Comparison of ENCODE assay signal across 11 cellular contexts in the genomic region with DNA sequence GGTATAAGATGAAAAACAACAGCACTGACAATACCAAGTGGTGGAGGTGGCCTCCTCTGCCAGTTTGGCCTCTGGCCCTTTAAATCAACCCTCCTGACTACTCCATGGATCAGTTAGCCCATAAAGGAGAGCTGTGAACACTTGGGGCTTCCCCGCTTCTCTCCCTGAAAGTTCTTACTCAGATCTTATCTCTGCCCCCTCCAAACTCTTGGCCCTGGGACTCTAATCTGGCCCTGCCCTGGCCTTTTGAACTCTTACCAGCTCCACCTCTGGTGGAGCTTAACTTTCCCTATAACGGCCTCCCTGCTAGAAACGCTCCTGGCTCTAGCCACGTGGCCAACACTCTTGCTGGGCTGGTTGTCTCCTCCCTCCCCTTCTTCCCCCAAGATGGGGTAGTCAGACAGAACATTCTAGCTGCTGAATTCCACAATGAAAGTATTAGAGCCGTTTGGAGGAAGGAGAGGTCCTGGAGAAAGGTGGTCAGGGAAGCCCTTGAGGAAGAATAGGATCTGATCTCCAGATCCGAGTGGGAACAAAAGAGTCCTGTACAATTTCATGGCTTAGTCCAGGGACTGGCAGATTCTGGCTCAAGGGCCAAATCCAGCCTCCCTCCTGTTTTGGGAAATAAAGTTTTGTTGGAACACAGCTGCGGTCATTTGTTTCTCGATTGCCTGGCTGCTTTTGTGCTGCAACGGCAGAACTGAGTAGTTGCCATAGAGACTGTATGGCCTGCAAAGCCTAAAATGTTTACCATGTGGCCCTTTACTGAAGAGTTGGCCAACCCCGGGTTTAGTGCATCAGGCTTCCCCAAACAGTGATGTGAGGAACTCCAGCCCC. TPM values are rescaled to one million over a fixed set of nuclear protein-coding genes. Genes with fewer than 3 reads are reported as not detected.
DNase-seq lines count a peak whose midpoint lies in the region; ATAC-seq and TF ChIP-seq lines count a peak whose summit lies in the region.
"Had no signal": no experiment of that assay in that cellular context is flagged by ENCODE, and none has a peak within 500 bp of the region (broad histone marks: within the 10 kb centered on the region; RNA-seq: fewer than 3 reads in every experiment).

No MANE protein-coding gene starts in this region.

- H3K4me1 ChIP-seq in left lung, result peaks cover 8 to 20% of the 10 kb centered on the region in 2 donors
- no peaks in the 10 kb centered on the region for H3K4me1 ChIP-seq in naive thymus-derived CD4-positive, alpha-beta T cell (ENCODE audit: control insufficient read depth in 2 of 2, insufficient read depth in 2 of 2, low read length in 2 of 2)

- H3K27ac ChIP-seq in left lung, result peak overlapping the region; percentile 21 to 33
- no peak overlapping the region for H3K27ac ChIP-seq in naive thymus-derived CD4-positive, alpha-beta T cell (ENCODE audit: low read depth, low read length)

- intact Hi-C loops in left lung (cut with DNase I), result no loop called here
- intact Hi-C loops in naive thymus-derived CD4-positive, alpha-beta T cell (cut with micrococcal nuclease), result no loop called here

- POLR2A ChIA-PET in naive thymus-derived CD4-positive, alpha-beta T cell (lab: Charles Lee), result interaction anchor here (0.6 kb wide), 1 partner anchor 18 kb away, joined by 3 read pairs; no protein-coding TSS in a partner anchor

- no peak for TF ChIP-seq CTCF in left lung (IDR thresholded peaks at IDR 0.05)

- DNase-seq in DMS79 treated with DMSO at 0.1 percent for 48 hours (lab: John Stamatoyannopoulos, UW) (peak; percentile 21), MV-4-11 (lab: John Stamatoyannopoulos, UW) (peak; percentile 50), left lung (peak in 1 of 2 donors; percentile 65)
- DNase-seq in activated CD8-positive, alpha-beta memory T cell treated with anti-CD3 and anti-CD28 coated beads, Interleukin-2, amount 50 U/mL, for 48 hours, result no peak
- no peak for DNase-seq in activated T-cell treated with anti-CD3 and anti-CD28 coated beads, Interleukin-2, amount 50 U/mL, for 1 hour
- no peak for DNase-seq in naive thymus-derived CD4-positive, alpha-beta T cell
- DNase-seq in effector CD4-positive, alpha-beta T cell, result no peak
- DNase-seq: activated CD4-positive, alpha-beta T cell treated with anti-CD3 and anti-CD28 coated beads, Interleukin-2, amount 10 ng/mL, durations not matched to agents 24 days and 14 days; islet precursor cell; NCI-H524 treated with DMSO at 0.1 percent for 48 hours had no signal

- no peaks in the 10 kb centered on the region for H3K27me3 ChIP-seq in left lung
- no peaks in the 10 kb centered on the region for H3K27me3 ChIP-seq in naive thymus-derived CD4-positive, alpha-beta T cell (ENCODE audit: control insufficient read depth in 2 of 2, insufficient read depth in 2 of 2, low read length in 2 of 2)

- H3K9me3 ChIP-seq in left lung, result no peaks in the 10 kb centered on the region
- no peaks in the 10 kb centered on the region for H3K9me3 ChIP-seq in naive thymus-derived CD4-positive, alpha-beta T cell (ENCODE audit: control insufficient read depth in 2 of 3, low read length in 3 of 3)

- CTCF ChIA-PET in naive thymus-derived CD4-positive, alpha-beta T cell (lab: Charles Lee), result interaction anchor here (0.7 to 1.3 kb wide), 4 partner anchors 25 to 75 kb away, joined by 3 to 7 read pairs (median 4); no protein-coding TSS in a partner anchor

- H3K4me3 ChIP-seq in left lung, result no peak overlapping the region
- no peak overlapping the region for H3K4me3 ChIP-seq in naive thymus-derived CD4-positive, alpha-beta T cell (ENCODE audit: low read length)

- no peaks in the 10 kb centered on the region for H3K9me3 Mint-ChIP-seq in naive thymus-derived CD4-positive, alpha-beta T cell
- H3K9me3 Mint-ChIP-seq: activated CD4-positive, alpha-beta T cell treated with anti-CD3 and anti-CD28 coated beads, Interleukin-2, amount 10 ng/mL, durations not matched to agents 24 days and 14 days had no signal

- ATAC-seq in GM19395 (IDR thresholded peaks at IDR 0.05; ENCODE audit: unreplicated experiment) (peak; percentile 51), left lung (peak; percentile 75)
- ATAC-seq in naive thymus-derived CD4-positive, alpha-beta T cell, result no peak

- no peaks in the 10 kb centered on the region for H3K36me3 ChIP-seq in left lung
- no peaks in the 10 kb centered on the region for H3K36me3 ChIP-seq in naive thymus-derived CD4-positive, alpha-beta T cell (ENCODE audit: control insufficient read depth in 2 of 3, insufficient read depth in 3 of 3, low read length in 3 of 3)

- no peaks in the 10 kb centered on the region for H3K27me3 Mint-ChIP-seq in naive thymus-derived CD4-positive, alpha-beta T cell

- H3K4me1 Mint-ChIP-seq in naive thymus-derived CD4-positive, alpha-beta T cell, result peaks cover 0 to 21% (median 0%) of the 10 kb centered on the region in 7 donors

- H3K36me3 Mint-ChIP-seq in naive thymus-derived CD4-positive, alpha-beta T cell, result no peaks in the 10 kb centered on the region

- H3K27ac Mint-ChIP-seq in naive thymus-derived CD4-positive, alpha-beta T cell, result no peak overlapping the region
- H3K27ac Mint-ChIP-seq: activated CD4-positive, alpha-beta T cell treated with anti-CD3 and anti-CD28 coated beads, Interleukin-2, amount 10 ng/mL, durations not matched to agents 24 days and 14 days had no signal

- no peak overlapping the region for H3K4me3 Mint-ChIP-seq in naive thymus-derived CD4-positive, alpha-beta T cell
- H3K4me3 Mint-ChIP-seq: activated CD4-positive, alpha-beta T cell treated with anti-CD3 and anti-CD28 coated beads, Interleukin-2, amount 10 ng/mL, durations not matched to agents 24 days and 14 days had no signal

RNA-seq across cellular contexts. Expression of a gene that starts 9.4 kb away (rescaled TPM):
- total RNA-seq in left lung, result 100 to 1,000 TPM; 128 to 587 TPM
- not detected for total RNA-seq in naive thymus-derived CD4-positive, alpha-beta T cell
- not detected for polyA plus RNA-seq in naive thymus-derived CD4-positive, alpha-beta T cell
- total RNA-seq: activated CD4-positive, alpha-beta T cell treated with anti-CD3 and anti-CD28 coated beads, Interleukin-2, amount 10 ng/mL, durations not matched to agents 24 days and 14 days had no signal

RNA-seq across cellular contexts. Expression of a gene that starts 14.6 kb away (rescaled TPM):
- total RNA-seq in left lung, result not detected
- total RNA-seq in naive thymus-derived CD4-positive, alpha-beta T cell, result not detected
- polyA plus RNA-seq in naive thymus-derived CD4-positive, alpha-beta T cell, result not detected
- total RNA-seq: activated CD4-positive, alpha-beta T cell treated with anti-CD3 and anti-CD28 coated beads, Interleukin-2, amount 10 ng/mL, durations not matched to agents 24 days and 14 days had no signal

RNA-seq across cellular contexts. Expression of a gene that starts 34.0 kb away (rescaled TPM):
- total RNA-seq in left lung, result 1 to 10 TPM; 2.7 to 6.7 TPM
- 100 to 1,000 TPM; 103 to 943 (median 312) TPM for total RNA-seq in naive thymus-derived CD4-positive, alpha-beta T cell
- polyA plus RNA-seq in naive thymus-derived CD4-positive, alpha-beta T cell, result 100 to 1,000 TPM; 803 to 998 TPM

RNA-seq across cellular contexts. Expression of a gene that starts 58.5 kb away (rescaled TPM):
- under 1 TPM in 1 of 2 donors, not detected in 1; 0.34 TPM for total RNA-seq in left lung
- under 1 TPM in 1 of 5 experiments, not detected in 4; 0.51 TPM for total RNA-seq in naive thymus-derived CD4-positive, alpha-beta T cell
- 10 to 100 TPM; 27.9 to 28.4 TPM for polyA plus RNA-seq in naive thymus-derived CD4-positive, alpha-beta T cell

Comparison
In these comparisons a context has a peak if more than half of its experiments do, and no peak if none do; other contexts are left out.
1. DNase-seq: peak in DMS79 treated with DMSO at 0.1 percent for 48 hours (single experiment) and MV-4-11 (single experiment); none in activated CD8-positive, alpha-beta memory T cell treated with anti-CD3 and anti-CD28 coated beads, Interleukin-2, amount 50 U/mL, for 48 hours (single experiment), activated T-cell treated with anti-CD3 and anti-CD28 coated beads, Interleukin-2, amount 50 U/mL, for 1 hour (single experiment), naive thymus-derived CD4-positive, alpha-beta T cell (0 of 9) and effector CD4-positive, alpha-beta T cell (single experiment).
2. RNA of a gene that starts 9.4 kb away (total RNA-seq): 128 to 587 TPM in left lung; not detected in naive thymus-derived CD4-positive, alpha-beta T cell; every median in the first group is over 100 times any median in the second.
3. RNA of a gene that starts 34.0 kb away (total RNA-seq): 103 to 943 TPM in naive thymus-derived CD4-positive, alpha-beta T cell; 2.7 to 6.7 TPM in left lung; every median in the first group is over 10 times any median in the second.